In genomic region chr11:47348859-47349258, GRCh38 we compare ENCODE assay signal across 9 cellular contexts. TPM values are rescaled to one million over a fixed set of nuclear protein-coding genes. Genes with fewer than 3 reads are reported as not detected.
DNase-seq lines count a peak whose midpoint lies in the region; ATAC-seq and TF ChIP-seq lines count a peak whose summit lies in the region.
"Had no signal": no experiment of that assay in that cellular context is flagged by ENCODE, and none has a peak within 500 bp of the region (broad histone marks: within the 10 kb centered on the region; RNA-seq: fewer than 3 reads in every experiment).

No MANE protein-coding gene starts in this region.

- H3K4me1 ChIP-seq in A673 (ENCODE audit: insufficient read depth, low read length, poor library complexity, severe bottlenecking): no peaks in the 10 kb centered on the region
- peaks cover 2% of the 10 kb centered on the region for H3K4me1 ChIP-seq in ovary (ENCODE audit: insufficient read depth)

- intact Hi-C loops in A673 (cut with micrococcal nuclease; ENCODE audit: unreplicated experiment): loop anchor here (1.0 kb wide), 1 partner anchor 172 kb away; no protein-coding TSS in a partner anchor
- intact Hi-C loops in ovary (cut with DNase I): no loop called here

- H3K9me3 ChIP-seq in A673 (ENCODE audit: low read depth, low read length, poor library complexity, severe bottlenecking) (no peaks in the 10 kb centered on the region), ovary (no peaks in the 10 kb centered on the region)

- DNase-seq in A673 (ENCODE audit: low spot score): peak; percentile 89
- no peak for DNase-seq in GM06990 (ENCODE audit: extremely low read depth, insufficient read length)
- peak; percentile 64 for DNase-seq in NCI-H2171 treated with DMSO at 0.1 percent for 48 hours (lab: John Stamatoyannopoulos, UW)
- DNase-seq in cerebellar cortex (ENCODE audit: low spot score): peak; percentile 64
- no peak for DNase-seq in HPDE6-E6E7 (ENCODE audit: extremely low spot score)
- no peak for DNase-seq in ovary

- TF ChIP-seq CTCF in A673 (conservative IDR thresholded peaks at IDR 0.05; ENCODE audit: low read depth, low read length): peak; percentile 70
- peak; percentile 27 for TF ChIP-seq CTCF in GM06990 (IDR thresholded peaks at IDR 0.05; ENCODE audit: insufficient read depth, low read length, poor library complexity, severe bottlenecking)
- TF ChIP-seq CTCF in ovary (IDR thresholded peaks at IDR 0.05): no peak

- TF ChIP-seq EP300 in ovary (IDR thresholded peaks at IDR 0.05): no peak

- H3K36me3 ChIP-seq in A673 (ENCODE audit: insufficient read depth, low read length, poor library complexity, severe bottlenecking) (no peaks in the 10 kb centered on the region), GM06990 (ENCODE audit: control insufficient read depth, insufficient read depth, low read length) (no peaks in the 10 kb centered on the region), ovary (no peaks in the 10 kb centered on the region)

- H3K27me3 ChIP-seq in A673 (replicated peaks; ENCODE audit: insufficient read depth, low read depth, low read length, poor library complexity): no peaks in the 10 kb centered on the region
- no peaks in the 10 kb centered on the region for H3K27me3 ChIP-seq in GM06990 (replicated peaks; ENCODE audit: control insufficient read depth, insufficient read depth, low read length)
- H3K27me3 ChIP-seq in ovary: no peaks in the 10 kb centered on the region
- H3K27me3 ChIP-seq: dorsolateral prefrontal cortex had no signal

- 72 to 73% (median 73%) methylated on average over 8 of the region's 8 CpGs for WGBS in ovary, 3 donors

- H3K4me3 ChIP-seq in A673 (ENCODE audit: low read depth, low read length, poor library complexity, severe bottlenecking): no peak overlapping the region
- no peak overlapping the region for H3K4me3 ChIP-seq in GM06990 (replicated peaks; ENCODE audit: low read depth, low read length)
- no peak overlapping the region for H3K4me3 ChIP-seq in ovary
- H3K4me3 ChIP-seq: dorsolateral prefrontal cortex had no signal

- no peak for TF ChIP-seq POLR2A in ovary (IDR thresholded peaks at IDR 0.05)

- POLR2A ChIA-PET in A673 (lab: Charles Lee; ENCODE audit: low non-redundant PET): interaction anchor here (0.6 kb wide), 1 partner anchor 227 kb away, joined by 10 read pairs; no protein-coding TSS in a partner anchor

- H3K27ac ChIP-seq in A673 (ENCODE audit: low read depth, low read length, poor library complexity, severe bottlenecking) (no peak overlapping the region), ovary (no peak overlapping the region)
- H3K27ac ChIP-seq: dorsolateral prefrontal cortex had no signal

- ATAC-seq in GM21381 (IDR thresholded peaks at IDR 0.05; ENCODE audit: unreplicated experiment): no peak
- no peak for ATAC-seq in GM21619 (IDR thresholded peaks at IDR 0.05; ENCODE audit: unreplicated experiment)

- CTCF ChIA-PET in A673 (lab: Charles Lee): interaction anchor here (0.7 kb wide), 1 partner anchor 134 kb away, joined by 3 read pairs; the partner anchor contains the start of gene DDB2

- BruUV-seq in A673 (replicated peaks; lab: Mats Ljungman, UMichigan): no TSS peak

RNA-seq across cellular contexts. Expression of gene MYBPC3, which starts 3.6 kb away (rescaled TPM):
- total RNA-seq in A673 (2021) (not detected in 2 replicates), ovary (under 1 TPM in 3 of 7 donors, not detected in 4; 0.18 to 0.40 (median 0.32) TPM)
- polyA plus RNA-seq in ovary: under 1 TPM; 0.05 to 0.22 TPM

RNA-seq across cellular contexts. Expression of gene SPI1, which starts 29.5 kb away (rescaled TPM):
- total RNA-seq in A673 (2021) (not detected in 2 replicates), ovary (10 to 100 TPM in 2 of 7 donors, 1 to 10 TPM in 5; 5.1 to 21.5 (median 8.5) TPM)
- polyA plus RNA-seq in ovary: 1 to 10 TPM; 3.9 to 6.8 TPM

RNA-seq across cellular contexts. Expression of gene SLC39A13, which starts 59.5 kb away (rescaled TPM):
- total RNA-seq in A673 (2021) (53.3 and 64.2 TPM in 2 replicates), ovary (10 to 100 TPM; 38.7 to 60.2 (median 51.7) TPM)
- polyA plus RNA-seq in ovary: 10 to 100 TPM in 1 of 2 donors, 1 to 10 TPM in 1; 2.8 to 54.8 TPM

Comparison
In these comparisons a context has a peak if more than half of its experiments do, and no peak if none do; other contexts are left out.
1. DNase-seq: peak in A673 (single experiment), NCI-H2171 treated with DMSO at 0.1 percent for 48 hours (single experiment) and cerebellar cortex (single experiment); none in GM06990 (single experiment), HPDE6-E6E7 (single experiment) and ovary (0 of 5).
2. CTCF ChIP-seq: peak in A673 (single experiment) and GM06990 (single experiment); none in ovary (0 of 3).